In the genomic region with DNA sequence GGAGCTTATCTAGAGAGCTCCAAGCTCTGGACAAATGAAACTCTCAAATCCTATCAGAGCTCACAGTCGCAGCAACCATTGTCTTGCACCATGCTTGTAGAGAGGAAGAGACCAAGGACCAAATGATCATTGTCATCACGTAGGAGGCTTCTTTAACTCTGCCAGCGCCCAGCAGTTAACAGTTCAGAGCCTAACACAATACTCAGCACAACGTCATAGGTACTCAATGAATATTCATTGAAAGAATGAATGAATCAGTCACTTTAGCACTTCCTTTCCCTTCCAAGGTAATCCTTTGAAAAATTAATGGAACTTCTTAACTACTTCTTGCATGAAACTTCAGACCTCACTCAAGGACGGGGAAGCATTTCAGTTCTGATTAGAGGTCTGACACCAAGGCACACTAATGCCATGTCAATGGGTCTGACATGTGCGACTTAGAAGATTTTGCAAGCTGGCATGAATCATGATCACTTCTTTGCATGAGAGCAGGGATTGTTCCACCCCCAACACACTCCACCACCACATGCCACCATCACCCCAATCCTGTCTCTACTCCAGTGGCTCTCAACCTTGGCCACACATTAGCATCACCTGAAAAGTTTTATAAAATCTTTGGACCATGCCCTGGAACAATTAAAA, we compare ENCODE assay signal across 14 cellular contexts. TPM values are rescaled to one million over a fixed set of nuclear protein-coding genes. Genes with fewer than 3 reads are reported as not detected.
DNase-seq lines count a peak whose midpoint lies in the region; ATAC-seq, FAIRE-seq and TF ChIP-seq lines count a peak whose summit lies in the region.
"Had no signal": no experiment of that assay in that cellular context is flagged by ENCODE, and none has a peak within 500 bp of the region (broad histone marks: within the 10 kb centered on the region; RNA-seq: fewer than 3 reads in every experiment).

No MANE protein-coding gene starts in this region.

- no peak overlapping the region for H3K4ac ChIP-seq in H1 (replicated peaks; ENCODE audit: insufficient read length, low read depth, low read length)

- H3K4me3 Mint-ChIP-seq in activated naive CD4-positive, alpha-beta T cell treated with anti-CD3 and anti-CD28 coated beads for 36 hours: no peak overlapping the region
- H3K4me3 Mint-ChIP-seq: activated T-cell treated with anti-CD3 and anti-CD28 coated beads, Interleukin-2, amount 50 U/mL, for 4 hours had no signal

- no peaks in the 10 kb centered on the region for H3K36me3 ChIP-seq in GM23248 (ENCODE audit: low read depth)
- no peaks in the 10 kb centered on the region for H3K36me3 ChIP-seq in H1 (ENCODE audit: control insufficient read depth in 2 of 4, insufficient read depth in 4 of 4, low read length in 3 of 4)
- H3K36me3 ChIP-seq in skeletal muscle satellite cell (ENCODE audit: insufficient read depth, low read length): no peaks in the 10 kb centered on the region
- H3K36me3 ChIP-seq: right atrium auricular region, SJCRH30, tibial nerve had no signal

- peaks cover 4% of the 10 kb centered on the region for H3K4me1 Mint-ChIP-seq in activated naive CD4-positive, alpha-beta T cell treated with anti-CD3 and anti-CD28 coated beads for 36 hours (ENCODE audit: low read depth)

- H3K9ac ChIP-seq in GM23248 (peak overlapping the region; percentile 49), H1 (replicated peaks in 1 of 4; ENCODE audit: extremely low read depth in 1 of 4, low read depth in 3 of 4, low read length in 3 of 4) (no peak overlapping the region), skeletal muscle satellite cell (ENCODE audit: low read depth, low read length) (no peak overlapping the region)

- DNase-seq in GM23248 (peak; percentile 78), NCI-H524 treated with DMSO at 0.1 percent for 48 hours (lab: John Stamatoyannopoulos, UW) (peak; percentile 78), H1 (ENCODE audit: low read depth in 1 of 2, low spot score in 2 of 2) (no peak), epidermal melanocyte (ENCODE audit: insufficient read length, low spot score) (no peak), NCI-H526 (lab: John Stamatoyannopoulos, UW) (no peak)
- no peak for DNase-seq in activated naive CD4-positive, alpha-beta T cell treated with anti-CD3 and anti-CD28 coated beads for 36 hours
- DNase-seq: activated CD4-positive, CD25-positive, alpha-beta regulatory T cell; activated T-cell treated with anti-CD3 and anti-CD28 coated beads, Interleukin-2, amount 50 U/mL, for 4 hours had no signal

- peak overlapping the region; percentile 89 for H3K4me2 ChIP-seq in GM23248 (ENCODE audit: unreplicated experiment)
- H3K4me2 ChIP-seq in H1 (ENCODE audit: insufficient read depth in 1 of 2, low read depth in 2 of 2, low read length in 2 of 2): no peak overlapping the region
- H3K4me2 ChIP-seq in skeletal muscle satellite cell (ENCODE audit: low read length): peak overlapping the region; percentile 87

- no peaks in the 10 kb centered on the region for H3K27me3 Mint-ChIP-seq in activated naive CD4-positive, alpha-beta T cell treated with anti-CD3 and anti-CD28 coated beads for 36 hours (ENCODE audit: low read depth)

- intact Hi-C loops in activated naive CD4-positive, alpha-beta T cell treated with anti-CD3 and anti-CD28 coated beads for 36 hours (cut with micrococcal nuclease): loop anchor here (5.0 kb wide), 2 partner anchors 658 to 1648 kb away; no protein-coding TSS in a partner anchor

- no peak for TF ChIP-seq EP300 in H1 (IDR thresholded peaks at IDR 0.05; ENCODE audit: borderline replicate concordance in 1 of 2, low read depth in 2 of 2, low read length in 2 of 2)

- H2BK5ac ChIP-seq in H1 (ENCODE audit: low read depth, low read length): no peak overlapping the region

- H3K79me1 ChIP-seq in H1 (ENCODE audit: low read depth, low read length): no peaks in the 10 kb centered on the region

- CTCF ChIA-PET in H1 (lab: Charles Lee; ENCODE audit: partially characterized antibody): interaction anchor here (0.7 to 1.8 kb wide), 12 partner anchors 9 to 764 kb away, joined by 3 to 10 read pairs (median 5); no protein-coding TSS in a partner anchor
- CTCF ChIA-PET in activated naive CD4-positive, alpha-beta T cell treated with anti-CD3 and anti-CD28 coated beads for 36 hours (lab: Charles Lee): interaction anchor here (0.6 to 1.6 kb wide), 7 partner anchors 48 to 768 kb away, joined by 3 to 4 read pairs (median 4); no protein-coding TSS in a partner anchor

- H3K27me3 ChIP-seq in GM23248 (replicated peaks; ENCODE audit: insufficient read depth) (no peaks in the 10 kb centered on the region), H1 (replicated peaks in 1 of 4; ENCODE audit: control insufficient read depth in 3 of 4, extremely low read depth in 1 of 4, insufficient read depth in 3 of 4, low read length in 3 of 4) (no peaks in the 10 kb centered on the region), skeletal muscle satellite cell (ENCODE audit: control insufficient read depth, insufficient read depth, low read length) (no peaks in the 10 kb centered on the region)
- H3K27me3 ChIP-seq: right atrium auricular region, SJCRH30, tibial nerve had no signal

- peak overlapping the region; percentile 61 for H3K27ac ChIP-seq in GM23248
- H3K27ac ChIP-seq in H1 (ENCODE audit: low read depth, low read length): no peak overlapping the region
- H3K27ac ChIP-seq: right atrium auricular region, SJCRH30, tibial nerve had no signal

- no peaks in the 10 kb centered on the region for H3K9me2 ChIP-seq in GM23248 (ENCODE audit: insufficient read depth)

- POLR2A ChIA-PET in H1 (lab: Charles Lee; ENCODE audit: partially characterized antibody): no interaction called here

- H3K23me2 ChIP-seq in H1 (ENCODE audit: low read depth, low read length): no peaks in the 10 kb centered on the region

- no peak for TF ChIP-seq RAD21 in H1 (IDR thresholded peaks at IDR 0.05 in 1 of 2, conservative IDR thresholded peaks at IDR 0.05 in 1 of 2; ENCODE audit: low read depth in 2 of 2, low read length in 2 of 2)

- H2AK5ac ChIP-seq in H1 (ENCODE audit: low read depth, low read length): no peak overlapping the region

- H2BK12ac ChIP-seq in H1 (ENCODE audit: low read depth, low read length): no peak overlapping the region

- H4K5ac ChIP-seq in H1 (ENCODE audit: insufficient read length, low read depth, low read length): no peak overlapping the region

- FAIRE-seq in H1 (lab: Jason Lieb, UNC): peak; percentile 60

- no peak overlapping the region for H2BK15ac ChIP-seq in H1 (ENCODE audit: low read length)

- no peak overlapping the region for H3K14ac ChIP-seq in H1 (ENCODE audit: insufficient read length)

- no peak overlapping the region for H3K18ac ChIP-seq in H1 (ENCODE audit: extremely low read depth, low read length)

- no peak overlapping the region for H3K23ac ChIP-seq in H1 (ENCODE audit: insufficient read length)

- H3K27ac Mint-ChIP-seq in activated naive CD4-positive, alpha-beta T cell treated with anti-CD3 and anti-CD28 coated beads for 36 hours: no peak overlapping the region

- no peak overlapping the region for H4K91ac ChIP-seq in H1 (replicated peaks; ENCODE audit: insufficient read length, low read length)

- peak overlapping the region; percentile 72 for H3K4me3 ChIP-seq in GM23248
- H3K4me3 ChIP-seq in H1 (ENCODE audit: extremely low read depth in 1 of 4, insufficient read depth in 2 of 4, low read depth in 3 of 4, low read length in 4 of 4): no peak overlapping the region
- H3K4me3 ChIP-seq in skeletal muscle satellite cell (ENCODE audit: low read length): peak overlapping the region; percentile 72
- H3K4me3 ChIP-seq: SJCRH30 had no signal

- TF ChIP-seq CTCF in H1 (IDR thresholded peaks at IDR 0.05; ENCODE audit: control extremely low read depth in 1 of 3, insufficient read depth in 1 of 3, low read depth in 1 of 3, low read length in 3 of 3): no peak

- H2BK20ac ChIP-seq in H1 (ENCODE audit: low read length): no peak overlapping the region

- H3K79me2 ChIP-seq in GM23248 (ENCODE audit: insufficient read depth) (no peaks in the 10 kb centered on the region), H1 (ENCODE audit: control insufficient read depth in 1 of 2, insufficient read depth in 2 of 2, low read length in 2 of 2) (no peaks in the 10 kb centered on the region)

- no peak overlapping the region for H2BK120ac ChIP-seq in H1 (replicated peaks; ENCODE audit: low read depth, low read length)

- no peaks in the 10 kb centered on the region for H3K36me3 Mint-ChIP-seq in activated naive CD4-positive, alpha-beta T cell treated with anti-CD3 and anti-CD28 coated beads for 36 hours (ENCODE audit: low read depth)

- no peaks in the 10 kb centered on the region for H4K20me1 ChIP-seq in GM23248 (ENCODE audit: insufficient read depth)
- no peaks in the 10 kb centered on the region for H4K20me1 ChIP-seq in H1 (replicated peaks in 1 of 2; ENCODE audit: control insufficient read depth in 1 of 2, insufficient read depth in 2 of 2, low read length in 2 of 2)

- ATAC-seq in HG02840 (IDR thresholded peaks at IDR 0.05; ENCODE audit: low FRiP score, unreplicated experiment): no peak

- no peak overlapping the region for H4K8ac ChIP-seq in H1 (ENCODE audit: extremely low read depth, insufficient read depth, low read length)

- H3K9me3 Mint-ChIP-seq in activated naive CD4-positive, alpha-beta T cell treated with anti-CD3 and anti-CD28 coated beads for 36 hours: no peaks in the 10 kb centered on the region
- H3K9me3 Mint-ChIP-seq: activated T-cell treated with anti-CD3 and anti-CD28 coated beads, Interleukin-2, amount 50 U/mL, for 4 hours had no signal

- peaks cover 21% of the 10 kb centered on the region for H3F3A ChIP-seq in GM23248 (ENCODE audit: insufficient read depth)

- H3K56ac ChIP-seq in H1 (replicated peaks; ENCODE audit: insufficient read length, low read depth, low read length): no peak overlapping the region

- in situ Hi-C loops in GM23248 (cut with MboI): loop anchor here (10.0 kb wide), 1 partner anchor 765 kb away; no protein-coding TSS in a partner anchor

- H3K9me3 ChIP-seq in GM23248 (ENCODE audit: low read depth) (no peaks in the 10 kb centered on the region), H1 (ENCODE audit: insufficient read depth in 2 of 2, low read depth in 1 of 2, low read length in 1 of 2) (no peaks in the 10 kb centered on the region), skeletal muscle satellite cell (replicated peaks; ENCODE audit: low read length) (no peaks in the 10 kb centered on the region)
- H3K9me3 ChIP-seq: right atrium auricular region, SJCRH30, tibial nerve had no signal

- WGBS in GM23248 (ENCODE audit: low coverage in 1 of 2, low lambda C conversion rate in 2 of 2, missing lambda C conversion rate in 2 of 2), 2 experiments: 44% methylated on average over 6 of the region's 6 CpGs
- WGBS in H1 (ENCODE audit: extremely low coverage in 1 of 2, insufficient coverage in 1 of 2, insufficient read length in 1 of 2, insufficient replicate concordance in 2 of 2, low coverage in 1 of 2, low lambda C conversion rate in 2 of 2, missing lambda C conversion rate in 1 of 2), 2 experiments: 81% methylated on average over 6 of the region's 6 CpGs; no CpG with 5 or more reads in 1 of the 2 experiments

- TF ChIP-seq POLR2A in H1 (IDR thresholded peaks at IDR 0.05; ENCODE audit: control extremely low read depth in 1 of 2, low read depth in 2 of 2, low read length in 2 of 2): no peak

- H3K4me1 ChIP-seq in GM23248 (ENCODE audit: insufficient read depth) (peaks cover 12% of the 10 kb centered on the region), H1 (replicated peaks in 1 of 4; ENCODE audit: control insufficient read depth in 3 of 4, insufficient read depth in 4 of 4, low read length in 3 of 4) (no peaks in the 10 kb centered on the region), skeletal muscle satellite cell (ENCODE audit: control insufficient read depth, insufficient read depth, low read length) (peaks cover 11% of the 10 kb centered on the region)
- H3K4me1 ChIP-seq: right atrium auricular region, SJCRH30 had no signal

- peak overlapping the region; percentile 33; the same call in 1 of the 2 replicates for H2AFZ ChIP-seq in GM23248
- H2AFZ ChIP-seq in H1 (ENCODE audit: low read length): no peak overlapping the region

RNA-seq across cellular contexts. Expression of a gene that starts 45.1 kb away (rescaled TPM):
- total RNA-seq in GM23248 (2014; rRNA removed; shearing (Covaris generic)): not detected in 2 replicates
- polyA plus RNA-seq in GM23248 (2016; fragmentation: Nextera tagmentation; extraction: Ambion mirVana) (not detected in 2 replicates), H1 (2011; rRNA removed) (0.14 TPM in 1 of 2 replicates, not detected in the other)
- total RNA-seq in H1 (2021; fragmentation: NEBNext Ultra II Directional; extraction: Animal tissue kit (Norgen Biotek cat#: 25700)): not detected in 2 replicates
- not detected for polyA plus RNA-seq in H1 (2011; cell fraction: cytosol; rRNA removed)
- polyA plus RNA-seq in H1 (2011; cell fraction: nucleus; rRNA removed): 0.46 TPM
- polyA plus RNA-seq in H1 (2012, experiment 1 of 2): 0.36 TPM in 1 of 4 replicates, not detected in the others
- not detected for polyA plus RNA-seq in H1 (2012, experiment 2 of 2)
- polyA plus RNA-seq in H1 (2013, experiment 1 of 2): not detected
- polyA plus RNA-seq in H1 (2013, experiment 2 of 2): 0.11 TPM
- not detected in 2 replicates for polyA minus RNA-seq in H1 (2011; rRNA and poly(A)+ RNA removed)
- not detected for polyA minus RNA-seq in H1 (2011; cell fraction: cytosol; rRNA and poly(A)+ RNA removed)
- not detected for polyA minus RNA-seq in H1 (2011; cell fraction: nucleus; rRNA and poly(A)+ RNA removed)
- 0.44 TPM in 1 of 2 replicates, not detected in the other for total RNA-seq in skeletal muscle satellite cell (2012; rRNA removed)
- total RNA-seq in activated naive CD4-positive, alpha-beta T cell treated with anti-CD3 and anti-CD28 coated beads for 36 hours: not detected
- total RNA-seq: activated T-cell treated with anti-CD3 and anti-CD28 coated beads, Interleukin-2, amount 50 U/mL, for 4 hours; mucosa of gallbladder; right atrium auricular region; SJCRH30 had no signal

Comparison
In these comparisons a context has a peak if more than half of its experiments do, and no peak if none do; other contexts are left out.
1. DNase-seq: peak in GM23248 (single experiment) and NCI-H524 treated with DMSO at 0.1 percent for 48 hours (single experiment); none in H1 (0 of 2), epidermal melanocyte (single experiment), activated naive CD4-positive, alpha-beta T cell treated with anti-CD3 and anti-CD28 coated beads for 36 hours (single experiment) and NCI-H526 (0 of 2).
2. H3K4me2 ChIP-seq: peak in GM23248 (single experiment) and skeletal muscle satellite cell (single experiment); none in H1 (0 of 2).
3. H3K4me3 ChIP-seq: peak in GM23248 (single experiment) and skeletal muscle satellite cell (single experiment); none in H1 (0 of 4).